ENCODE assay signal across 1 cellular context in genomic region chr9:110850401-110851135, GRCh38.
TF ChIP-seq lines count a peak whose summit lies in the region.

No MANE protein-coding gene starts in this region.

TF ChIP-seq in HepG2, 621 proteins besides CTCF, POLR2A, EP300 and RAD21 (continued from another document):
- TF ChIP-seq GMEB2 (CRISPR knock-in tag; IDR thresholded peaks at IDR 0.05; ENCODE audit: low read depth), result no peak
- no peak for TF ChIP-seq SNAPC4 (CRISPR knock-in tag; IDR thresholded peaks at IDR 0.05)
